ENCODE assay signal across 29 cellular contexts in genomic region chr14:86527312-86527711, GRCh38.
"Had no signal": no experiment of that assay in that cellular context is flagged by ENCODE, and none has a peak within 500 bp of the region (broad histone marks: within the 10 kb centered on the region; RNA-seq: fewer than 3 reads in every experiment).

No MANE protein-coding gene starts in this region.

- H3K27ac Mint-ChIP-seq: activated B cell treated with CpG ODN at 0.5 μM for 24 hours; activated CD8-positive, alpha-beta T cell treated with anti-CD3 and anti-CD28 coated beads for 36 hours; activated naive CD8-positive, alpha-beta T cell; activated T-helper 17 cell treated with anti-CD3 and anti-CD28 coated beads, Interleukin-2, amount 50 U/mL, for 72 hours; effector memory CD8-positive, alpha-beta T cell; T-helper 17 cell; T-helper 2 cell treated with Interferon-gamma antibody and Interleukin-4, amounts not matched to agents 5 μg/mL and 100 μg/mL, for 36 hours had no signal

- H3K4me3 Mint-ChIP-seq: activated B cell treated with CpG ODN at 0.5 μM for 24 hours; activated CD8-positive, alpha-beta T cell treated with anti-CD3 and anti-CD28 coated beads for 36 hours; activated naive CD8-positive, alpha-beta T cell; activated T-cell treated with anti-CD3 and anti-CD28 coated beads, Interleukin-2, amount 50 U/mL, for 4 hours; activated T-helper 17 cell treated with anti-CD3 and anti-CD28 coated beads, Interleukin-2, amount 50 U/mL, for 72 hours; effector memory CD8-positive, alpha-beta T cell; T-helper 17 cell; T-helper 2 cell treated with Interferon-gamma antibody and Interleukin-4, amounts not matched to agents 5 μg/mL and 100 μg/mL, for 36 hours had no signal

- H3K4me3 ChIP-seq: esophagus squamous epithelium had no signal

- H3K27ac ChIP-seq: brain microvascular endothelial cell, epithelial cell of prostate, esophagus squamous epithelium, WERI-Rb-1 had no signal

- DNase-seq: activated B cell treated with CpG ODN at 0.5 μM for 24 hours; activated CD4-positive, alpha-beta T cell treated with anti-CD3 and anti-CD28 coated beads for 48 hours; activated CD4-positive, alpha-beta T cell treated with anti-CD3 and anti-CD28 coated beads, Interleukin-2, amount 50 U/mL, for 1 hour; activated CD4-positive, alpha-beta T cell treated with anti-CD3 and anti-CD28 coated beads, Interleukin-2, amount 50 U/mL, for 48 hours; activated CD8-positive, alpha-beta memory T cell treated with anti-CD3 and anti-CD28 coated beads for 24 hours; activated CD8-positive, alpha-beta T cell treated with anti-CD3 and anti-CD28 coated beads for 36 hours; activated effector memory CD4-positive, alpha-beta T cell treated with Interleukin-2 at 50 U/mL for 16 hours; activated gamma-delta T cell treated with Interleukin-2 at 50 U/mL for 16 hours; activated naive CD4-positive, alpha-beta T cell treated with anti-CD3 and anti-CD28 coated beads, Interleukin-2, amount 50 U/mL, for 16 hours; activated naive CD4-positive, alpha-beta T cell treated with Interleukin-2 at 50 U/mL for 16 hours; activated T-cell treated with anti-CD3 and anti-CD28 coated beads, Interleukin-2, amount 50 U/mL, for 4 hours; amniotic stem cell; anterior cingulate cortex; brain microvascular endothelial cell; caudate nucleus; cortex of kidney; dermis blood vessel endothelial cell; effector CD4-positive, alpha-beta T cell; effector memory CD8-positive, alpha-beta T cell; esophagus squamous epithelium; head of caudate nucleus; T-helper 1 cell; T-helper 17 cell; T1000; WERI-Rb-1 had no signal

- H3K36me3 Mint-ChIP-seq: activated naive CD8-positive, alpha-beta T cell had no signal

- H3K4me1 ChIP-seq: esophagus squamous epithelium had no signal

- H3K27me3 Mint-ChIP-seq: activated B cell treated with CpG ODN at 0.5 μM for 24 hours; activated CD8-positive, alpha-beta T cell treated with anti-CD3 and anti-CD28 coated beads for 36 hours; activated naive CD8-positive, alpha-beta T cell; activated T-helper 17 cell treated with anti-CD3 and anti-CD28 coated beads, Interleukin-2, amount 50 U/mL, for 72 hours; effector memory CD8-positive, alpha-beta T cell; T-helper 17 cell had no signal

- H3K36me3 ChIP-seq: brain microvascular endothelial cell, esophagus squamous epithelium, WERI-Rb-1 had no signal

- H3K27me3 ChIP-seq: brain microvascular endothelial cell, esophagus squamous epithelium had no signal

- H3K4me1 Mint-ChIP-seq: activated B cell treated with CpG ODN at 0.5 μM for 24 hours; activated T-helper 17 cell treated with anti-CD3 and anti-CD28 coated beads, Interleukin-2, amount 50 U/mL, for 72 hours; T-helper 17 cell had no signal

- H3K9me3 Mint-ChIP-seq: activated CD8-positive, alpha-beta T cell treated with anti-CD3 and anti-CD28 coated beads for 36 hours; T-helper 2 cell treated with Interferon-gamma antibody and Interleukin-4, amounts not matched to agents 5 μg/mL and 100 μg/mL, for 36 hours had no signal
